ENCODE assay signal across 29 cellular contexts in the genomic region with DNA sequence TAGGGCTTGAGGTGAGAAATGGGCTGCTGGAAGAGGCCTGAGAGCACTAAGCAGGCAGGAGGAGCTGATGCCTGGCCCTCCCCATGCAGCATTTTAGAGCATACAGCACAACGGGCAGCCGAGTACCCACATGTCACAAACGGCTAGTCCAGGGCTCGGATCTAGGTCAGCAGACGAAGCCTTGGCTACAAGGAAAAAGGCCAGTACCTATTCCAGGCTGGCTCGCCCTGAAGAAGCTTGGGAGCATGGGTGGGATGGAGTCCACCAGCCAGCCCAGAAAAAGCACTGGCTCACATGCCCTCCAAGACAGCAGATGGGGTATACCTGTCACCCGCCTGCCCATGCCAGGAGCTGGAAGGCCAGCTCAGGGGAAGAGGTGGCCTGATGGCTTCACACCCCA. TPM values are rescaled to one million over a fixed set of nuclear protein-coding genes. Genes with fewer than 3 reads are reported as not detected.
"Had no signal": no experiment of that assay in that cellular context is flagged by ENCODE, and none has a peak within 500 bp of the region (broad histone marks: within the 10 kb centered on the region; RNA-seq: fewer than 3 reads in every experiment).

No MANE protein-coding gene starts in this region.

- ATAC-seq: activated CD4-positive, CD25-positive, alpha-beta regulatory T cell treated with anti-CD3 and anti-CD28 coated beads, Interleukin-2, amount 50 U/mL, for 24 hours; activated CD8-positive, alpha-beta memory T cell treated with anti-CD3 and anti-CD28 coated beads, Interleukin-2, amount 10 ng/mL, durations not matched to agents 7 days and 5 days; activated CD8-positive, alpha-beta T cell treated with anti-CD3 and anti-CD28 coated beads for 36 hours; activated T-cell treated with anti-CD3 and anti-CD28 coated beads, Interleukin-2, amount 50 U/mL, for 72 hours; body of pancreas; heart left ventricle; T-helper 17 cell had no signal

- H3K27me3 Mint-ChIP-seq: activated B cell treated with CpG ODN at 0.5 μM for 24 hours; activated CD8-positive, alpha-beta memory T cell treated with anti-CD3 and anti-CD28 coated beads, Interleukin-2, amount 10 ng/mL, durations not matched to agents 7 days and 5 days; activated CD8-positive, alpha-beta T cell treated with anti-CD3 and anti-CD28 coated beads for 36 hours; activated naive CD8-positive, alpha-beta T cell; activated T-cell treated with anti-CD3 and anti-CD28 coated beads, Interleukin-2, amount 50 U/mL, for 24 hours; T-helper 17 cell had no signal

- H3K9me3 ChIP-seq: body of pancreas, colonic mucosa, heart left ventricle had no signal

- H3K4me3 Mint-ChIP-seq: activated B cell treated with CpG ODN at 0.5 μM for 24 hours; activated CD8-positive, alpha-beta memory T cell treated with anti-CD3 and anti-CD28 coated beads, Interleukin-2, amount 10 ng/mL, durations not matched to agents 7 days and 5 days; activated CD8-positive, alpha-beta T cell treated with anti-CD3 and anti-CD28 coated beads for 36 hours; activated naive CD8-positive, alpha-beta T cell; activated T-cell treated with anti-CD3 and anti-CD28 coated beads, Interleukin-2, amount 50 U/mL, for 24 hours; activated T-cell treated with anti-CD3 and anti-CD28 coated beads, Interleukin-2, amount 50 U/mL, for 72 hours; T-helper 17 cell; T-helper 2 cell treated with Interferon-gamma antibody and Interleukin-4, amounts not matched to agents 5 μg/mL and 100 μg/mL, for 36 hours had no signal

- H3K27ac ChIP-seq: body of pancreas, colonic mucosa, epithelial cell of prostate, heart left ventricle, WERI-Rb-1 had no signal

- H3K27ac Mint-ChIP-seq: activated B cell treated with CpG ODN at 0.5 μM for 24 hours; activated CD8-positive, alpha-beta memory T cell treated with anti-CD3 and anti-CD28 coated beads, Interleukin-2, amount 10 ng/mL, durations not matched to agents 7 days and 5 days; activated CD8-positive, alpha-beta T cell treated with anti-CD3 and anti-CD28 coated beads for 36 hours; activated naive CD8-positive, alpha-beta T cell; activated T-cell treated with anti-CD3 and anti-CD28 coated beads, Interleukin-2, amount 50 U/mL, for 24 hours; T-helper 17 cell; T-helper 2 cell treated with Interferon-gamma antibody and Interleukin-4, amounts not matched to agents 5 μg/mL and 100 μg/mL, for 36 hours had no signal

- DNase-seq: activated B cell treated with CpG ODN at 0.5 μM for 24 hours; activated CD4-positive, alpha-beta T cell treated with anti-CD3 and anti-CD28 coated beads for 48 hours; activated CD4-positive, alpha-beta T cell treated with anti-CD3 and anti-CD28 coated beads, Interleukin-2, amount 50 U/mL, for 1 hour; activated CD4-positive, alpha-beta T cell treated with anti-CD3 and anti-CD28 coated beads, Interleukin-2, amount 50 U/mL, for 48 hours; activated CD8-positive, alpha-beta memory T cell treated with anti-CD3 and anti-CD28 coated beads, Interleukin-2, amount 10 ng/mL, durations not matched to agents 7 days and 5 days; activated CD8-positive, alpha-beta memory T cell treated with anti-CD3 and anti-CD28 coated beads, Interleukin-2, amount 50 U/mL, for 4 hours; activated CD8-positive, alpha-beta T cell treated with anti-CD3 and anti-CD28 coated beads for 36 hours; activated effector memory CD4-positive, alpha-beta T cell treated with Interleukin-2 at 50 U/mL for 16 hours; activated gamma-delta T cell treated with Interleukin-2 at 50 U/mL for 16 hours; activated naive CD4-positive, alpha-beta T cell treated with anti-CD3 and anti-CD28 coated beads, Interleukin-2, amount 50 U/mL, for 16 hours; activated naive CD4-positive, alpha-beta T cell treated with Interleukin-2 at 50 U/mL for 16 hours; activated T-cell treated with anti-CD3 and anti-CD28 coated beads for 4 hours; activated T-cell treated with anti-CD3 and anti-CD28 coated beads, Interleukin-2, amount 50 U/mL, for 24 hours; activated T-cell treated with anti-CD3 and anti-CD28 coated beads, Interleukin-2, amount 50 U/mL, for 72 hours; amniotic stem cell; anterior cingulate cortex; body of pancreas; colonic mucosa; effector CD8-positive, alpha-beta T cell; foreskin fibroblast; heart left ventricle; T-helper 1 cell; T-helper 17 cell; T1000; WERI-Rb-1 had no signal

- H3K9me3 Mint-ChIP-seq: activated B cell treated with CpG ODN at 0.5 μM for 24 hours; activated CD8-positive, alpha-beta T cell treated with anti-CD3 and anti-CD28 coated beads for 36 hours; activated T-cell treated with anti-CD3 and anti-CD28 coated beads, Interleukin-2, amount 50 U/mL, for 24 hours; activated T-cell treated with anti-CD3 and anti-CD28 coated beads, Interleukin-2, amount 50 U/mL, for 72 hours; T-helper 2 cell treated with Interferon-gamma antibody and Interleukin-4, amounts not matched to agents 5 μg/mL and 100 μg/mL, for 36 hours had no signal

- H3K27me3 ChIP-seq: body of pancreas, colonic mucosa, heart left ventricle had no signal

- H3K36me3 Mint-ChIP-seq: activated naive CD8-positive, alpha-beta T cell had no signal

- H3K4me1 Mint-ChIP-seq: activated B cell treated with CpG ODN at 0.5 μM for 24 hours had no signal

- H3K4me1 ChIP-seq: body of pancreas, colonic mucosa had no signal

- H3K4me3 ChIP-seq: body of pancreas, colonic mucosa, heart left ventricle had no signal

RNA-seq across cellular contexts. Expression of gene CDC45, which starts 10.3 kb away (rescaled TPM):
- total RNA-seq: body of pancreas had no signal
